ENCODE assay signal across 16 cellular contexts in genomic region chr17:35104844-35105450, GRCh38. TPM values are rescaled to one million over a fixed set of nuclear protein-coding genes. Genes with fewer than 3 reads are reported as not detected.
DNase-seq lines count a peak whose midpoint lies in the region; ATAC-seq and TF ChIP-seq lines count a peak whose summit lies in the region.
"Had no signal": no experiment of that assay in that cellular context is flagged by ENCODE, and none has a peak within 500 bp of the region (broad histone marks: within the 10 kb centered on the region; RNA-seq: fewer than 3 reads in every experiment).

No MANE protein-coding gene starts in this region.

- H3K27ac ChIP-seq in suprapubic skin: no peak overlapping the region
- no peak overlapping the region for H3K27ac ChIP-seq in spleen
- H3K27ac ChIP-seq: A549, C4-2B had no signal

- no peak overlapping the region for H3K4me3 ChIP-seq in epithelial cell of esophagus (ENCODE audit: low read length)
- no peak overlapping the region for H3K4me3 ChIP-seq in suprapubic skin
- no peak overlapping the region for H3K4me3 ChIP-seq in spleen
- H3K4me3 ChIP-seq: A549, GM23338 had no signal

- H3K9me3 Mint-ChIP-seq in activated T-helper 17 cell treated with anti-CD3 and anti-CD28 coated beads, Interleukin-2, amount 50 U/mL, for 72 hours: no peaks in the 10 kb centered on the region
- H3K9me3 Mint-ChIP-seq: GM23338 had no signal

- ATAC-seq in Right ventricle myocardium superior (ENCODE audit: poor library complexity): no peak
- ATAC-seq in activated T-helper 17 cell treated with anti-CD3 and anti-CD28 coated beads, Interleukin-2, amount 50 U/mL, for 72 hours (replicated peaks): no peak
- ATAC-seq: A549, GM23338 had no signal

- H3K4me1 ChIP-seq in suprapubic skin (no peaks in the 10 kb centered on the region), spleen (peaks cover 0 to 2% (median 0%) of the 10 kb centered on the region in 6 donors)
- H3K4me1 ChIP-seq: A549, BE2C had no signal

- H3K36me3 Mint-ChIP-seq in activated T-helper 17 cell treated with anti-CD3 and anti-CD28 coated beads, Interleukin-2, amount 50 U/mL, for 72 hours (ENCODE audit: low read depth): peaks cover 82% of the 10 kb centered on the region

- no peak for TF ChIP-seq POLR2A in suprapubic skin (IDR thresholded peaks at IDR 0.05)
- TF ChIP-seq POLR2A in spleen (IDR thresholded peaks at IDR 0.05): no peak

- no peak overlapping the region for H3K4me3 Mint-ChIP-seq in activated T-helper 17 cell treated with anti-CD3 and anti-CD28 coated beads, Interleukin-2, amount 50 U/mL, for 72 hours
- H3K4me3 Mint-ChIP-seq: CD4-positive, alpha-beta memory T cell; GM23338 had no signal

- WGBS in suprapubic skin: 96% methylated on average over 5 of the region's 5 CpGs
- WGBS in spleen, 5 donors: 94 to 98% (median 96%) methylated on average over 5 of the region's 5 CpGs

- no peak for TF ChIP-seq EP300 in suprapubic skin (IDR thresholded peaks at IDR 0.05)

- peaks cover 53% of the 10 kb centered on the region for H3K36me3 ChIP-seq in suprapubic skin
- peaks cover 0 to 80% (median 53%) of the 10 kb centered on the region in 6 donors for H3K36me3 ChIP-seq in spleen

- peak overlapping the region; percentile 29 for H3K27ac Mint-ChIP-seq in activated T-helper 17 cell treated with anti-CD3 and anti-CD28 coated beads, Interleukin-2, amount 50 U/mL, for 72 hours
- H3K27ac Mint-ChIP-seq: GM23338 had no signal

- H3K27me3 Mint-ChIP-seq in activated T-helper 17 cell treated with anti-CD3 and anti-CD28 coated beads, Interleukin-2, amount 50 U/mL, for 72 hours: no peaks in the 10 kb centered on the region
- H3K27me3 Mint-ChIP-seq: CD4-positive, alpha-beta memory T cell had no signal

- H3K9me3 ChIP-seq in suprapubic skin (no peaks in the 10 kb centered on the region), spleen (peaks cover 0 to 6% (median 0%) of the 10 kb centered on the region in 8 donors)
- H3K9me3 ChIP-seq: A549, BE2C had no signal

- no peaks in the 10 kb centered on the region for H3K4me1 Mint-ChIP-seq in activated T-helper 17 cell treated with anti-CD3 and anti-CD28 coated beads, Interleukin-2, amount 50 U/mL, for 72 hours
- H3K4me1 Mint-ChIP-seq: GM23338 had no signal

- H3K27me3 ChIP-seq in suprapubic skin (no peaks in the 10 kb centered on the region), spleen (replicated peaks in 1 of 7) (no peaks in the 10 kb centered on the region)
- H3K27me3 ChIP-seq: BE2C had no signal

- intact Hi-C loops in cardiac septum (cut with DNase I): no loop called here
- intact Hi-C loops in Right ventricle myocardium superior (cut with DNase I): no loop called here
- intact Hi-C loops in spleen (cut with DNase I; ENCODE audit: low total_unique reads): no loop called here

- DNase-seq in cardiac septum (ENCODE audit: low spot score) (peak; percentile 22), Right ventricle myocardium superior (no peak), epithelial cell of esophagus (ENCODE audit: low read depth) (peak; percentile 56), suprapubic skin (ENCODE audit: low spot score in 2 of 2) (peak; percentile 4 to 9), LoVo (ENCODE audit: low spot score) (no peak), spleen (no peak)
- DNase-seq: BE2C; CD4-positive, alpha-beta memory T cell; DMS79; EL; H7 had no signal

- TF ChIP-seq CTCF in epithelial cell of esophagus (IDR thresholded peaks at IDR 0.05; ENCODE audit: insufficient read depth, low read depth, low read length, missing control alignments) (no peak), suprapubic skin (IDR thresholded peaks at IDR 0.05) (no peak), spleen (IDR thresholded peaks at IDR 0.05 in 8 of 11, conservative IDR thresholded peaks at IDR 0.05 in 3 of 11) (no peak)

RNA-seq across cellular contexts. Expression of gene RAD51D, which starts 14.7 kb away (rescaled TPM):
- total RNA-seq in cardiac septum: 6.5 TPM
- 4.4 TPM for total RNA-seq in Right ventricle myocardium superior
- 10 to 100 TPM; 23.9 to 36.6 TPM for total RNA-seq in activated T-helper 17 cell treated with anti-CD3 and anti-CD28 coated beads, Interleukin-2, amount 50 U/mL, for 72 hours
- total RNA-seq in suprapubic skin: 1 to 10 TPM; 3.2 to 7.7 (median 6.4) TPM
- 10 to 100 TPM in 6 of 7 donors, 1 to 10 TPM in 1; 9.0 to 24.1 (median 14.9) TPM for total RNA-seq in spleen
- polyA plus RNA-seq in spleen: 1 to 10 TPM; 4.0 to 8.4 (median 5.5) TPM

RNA-seq across cellular contexts. Expression of gene FNDC8, which starts 16.5 kb away (rescaled TPM):
- not detected for total RNA-seq in cardiac septum
- not detected for total RNA-seq in Right ventricle myocardium superior
- not detected for total RNA-seq in activated T-helper 17 cell treated with anti-CD3 and anti-CD28 coated beads, Interleukin-2, amount 50 U/mL, for 72 hours
- total RNA-seq in suprapubic skin: not detected
- not detected for total RNA-seq in spleen
- polyA plus RNA-seq in spleen: under 1 TPM in 1 of 3 donors, not detected in 2; 0.10 TPM
- total RNA-seq: CD4-positive, alpha-beta memory T cell; GM23338 had no signal
- polyA plus RNA-seq: A549; AG04450; CD4-positive, alpha-beta memory T cell; GM23338 had no signal

RNA-seq across cellular contexts. Expression of gene NLE1, which starts 37.2 kb away (rescaled TPM):
- total RNA-seq in cardiac septum: 3.8 TPM
- total RNA-seq in Right ventricle myocardium superior: 3.5 TPM
- total RNA-seq in activated T-helper 17 cell treated with anti-CD3 and anti-CD28 coated beads, Interleukin-2, amount 50 U/mL, for 72 hours: 10 to 100 TPM; 15.8 to 38.9 TPM
- total RNA-seq in suprapubic skin: 10 to 100 TPM; 16.1 to 24.7 (median 20.1) TPM
- total RNA-seq in spleen: 10 to 100 TPM in 6 of 7 donors, 1 to 10 TPM in 1; 9.8 to 17.3 (median 12.5) TPM
- polyA plus RNA-seq in spleen: 1 to 10 TPM; 5.8 to 9.6 (median 8.8) TPM

RNA-seq across cellular contexts. Expression of gene RFFL, which starts 41.4 kb away (rescaled TPM):
- total RNA-seq in cardiac septum (15.5 TPM), Right ventricle myocardium superior (10.5 TPM), suprapubic skin (10 to 100 TPM; 12.8 to 24.0 (median 16.6) TPM), spleen (10 to 100 TPM; 28.1 to 39.7 (median 33.0) TPM)
- total RNA-seq in activated T-helper 17 cell treated with anti-CD3 and anti-CD28 coated beads, Interleukin-2, amount 50 U/mL, for 72 hours: 10 to 100 TPM; 32.9 to 51.1 TPM
- 1 to 10 TPM; 5.7 to 9.2 (median 7.4) TPM for polyA plus RNA-seq in spleen

RNA-seq across cellular contexts. Expression of gene UNC45B, which starts 42.7 kb away (rescaled TPM):
- 259 TPM for total RNA-seq in cardiac septum
- 223 TPM for total RNA-seq in Right ventricle myocardium superior
- total RNA-seq in activated T-helper 17 cell treated with anti-CD3 and anti-CD28 coated beads, Interleukin-2, amount 50 U/mL, for 72 hours: not detected
- not detected for total RNA-seq in suprapubic skin
- total RNA-seq in spleen: 1 to 10 TPM; 1.3 to 3.9 (median 2.5) TPM
- under 1 TPM; 0.08 to 0.51 (median 0.22) TPM for polyA plus RNA-seq in spleen
- polyA plus RNA-seq: A549, AG04450, GM23338 had no signal

Comparison
In these comparisons a context has a peak if more than half of its experiments do, and no peak if none do; other contexts are left out.
1. DNase-seq: peak in cardiac septum (single experiment), epithelial cell of esophagus (single experiment) and suprapubic skin (2 of 2); none in Right ventricle myocardium superior (single experiment), LoVo (single experiment) and spleen (single experiment).